Comparison of ENCODE assay signal across 13 cellular contexts in the genomic region with DNA sequence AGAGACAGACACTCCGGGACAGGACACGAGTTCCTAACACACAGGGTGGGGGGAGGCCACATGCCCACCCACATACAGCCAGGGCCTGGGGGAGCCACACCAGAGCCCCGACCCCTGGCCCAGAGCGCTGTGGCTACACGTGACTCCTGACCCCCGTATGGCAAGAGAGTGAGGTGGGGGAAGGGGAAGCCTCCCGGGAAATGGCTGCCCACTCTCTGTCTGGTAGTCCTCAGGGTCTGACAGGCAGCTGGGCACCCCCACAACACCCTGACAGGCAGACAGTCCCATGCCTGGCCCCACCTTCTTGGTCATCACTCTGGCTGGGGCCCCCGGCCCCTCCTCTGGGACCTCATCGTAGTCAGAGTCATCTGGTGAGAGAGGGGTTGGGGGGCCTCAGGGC. TPM values are rescaled to one million over a fixed set of nuclear protein-coding genes. Genes with fewer than 3 reads are reported as not detected.
DNase-seq lines count a peak whose midpoint lies in the region; ATAC-seq lines count a peak whose summit lies in the region.
"Had no signal": no experiment of that assay in that cellular context is flagged by ENCODE, and none has a peak within 500 bp of the region (broad histone marks: within the 10 kb centered on the region; RNA-seq: fewer than 3 reads in every experiment).

No MANE protein-coding gene starts in this region.

- H3K9me3 ChIP-seq in adipocyte (ENCODE audit: control insufficient read depth, low read length), result no peaks in the 10 kb centered on the region
- H3K9me3 ChIP-seq: body of pancreas, gastroesophageal sphincter had no signal

- peak overlapping the region; percentile 33 for H3K9ac ChIP-seq in adipocyte (ENCODE audit: low read length)

- ATAC-seq in sciatic nerve, result peak; percentile 20
- ATAC-seq in GM21447 (IDR thresholded peaks at IDR 0.05; ENCODE audit: unreplicated experiment), result no peak

- peak overlapping the region; percentile 17 for H3K27ac ChIP-seq in layer of hippocampus (ENCODE audit: low read depth, low read length)
- H3K27ac ChIP-seq: body of pancreas had no signal

- H3K36me3 ChIP-seq in adipocyte (ENCODE audit: control insufficient read depth, insufficient read depth, low read length, severe bottlenecking), result peaks cover 52% of the 10 kb centered on the region

- H3K27me3 ChIP-seq in adipocyte (replicated peaks; ENCODE audit: control insufficient read depth, insufficient read depth, low read length) (no peaks in the 10 kb centered on the region), layer of hippocampus (ENCODE audit: control insufficient read depth, insufficient read depth, low read length) (no peaks in the 10 kb centered on the region)
- H3K27me3 ChIP-seq: body of pancreas, gastroesophageal sphincter had no signal

- DNase-seq in CD1c-positive myeloid dendritic cell (ENCODE audit: extremely low spot score), result peak; percentile 50
- no peak for DNase-seq in adipocyte (ENCODE audit: low read depth)
- DNase-seq in sciatic nerve (ENCODE audit: low spot score), result no peak
- no peak for DNase-seq in HuH-7.5 (ENCODE audit: low spot score)
- DNase-seq in activated T-cell treated with anti-CD3 and anti-CD28 coated beads, Interleukin-2, amount 50 U/mL, for 1 hour, result no peak
- DNase-seq in dedifferentiated amniotic fluid mesenchymal stem cell (ENCODE audit: extremely low spot score), result no peak
- DNase-seq: activated effector memory CD4-positive, alpha-beta T cell treated with Interleukin-2 at 50 U/mL for 16 hours; HFFc6; stimulated activated naive CD4-positive, alpha-beta T cell had no signal

- intact Hi-C loops in sciatic nerve (cut with DNase I), result no loop called here

- no peak overlapping the region for H3K4me3 ChIP-seq in adipocyte (ENCODE audit: low read length)
- H3K4me3 ChIP-seq: body of pancreas, gastroesophageal sphincter had no signal

- peaks cover 8% of the 10 kb centered on the region for H3K4me1 ChIP-seq in adipocyte (ENCODE audit: control insufficient read depth, insufficient read depth, low read length)

RNA-seq across cellular contexts. Expression of gene PDE2A, which starts 38.7 kb away (rescaled TPM):
- total RNA-seq in sciatic nerve, result 74.4 TPM

RNA-seq across cellular contexts. Expression of gene ARAP1, which starts 39.3 kb away (rescaled TPM):
- 129 TPM for total RNA-seq in sciatic nerve
